In the genomic region with DNA sequence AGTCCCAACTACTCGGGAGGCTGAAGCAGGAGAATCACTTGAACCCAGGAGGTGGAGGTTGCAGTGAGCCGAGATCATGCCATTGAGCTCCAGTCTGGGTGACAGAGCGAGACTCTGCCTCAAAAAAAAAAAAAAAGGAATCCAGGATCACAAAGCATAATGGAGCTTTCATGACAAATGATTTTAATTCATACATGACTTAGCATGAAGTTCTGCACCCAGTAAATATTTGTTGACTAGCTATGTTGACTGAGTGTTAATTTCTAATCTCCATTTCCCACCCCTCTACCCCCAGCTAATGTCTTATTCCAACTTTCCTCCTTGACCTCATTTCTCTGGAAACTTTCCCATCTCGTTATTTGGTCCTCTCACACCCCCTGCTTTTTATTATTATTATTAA, we compare ENCODE assay signal across 10 cellular contexts. TPM values are rescaled to one million over a fixed set of nuclear protein-coding genes. Genes with fewer than 3 reads are reported as not detected.
"Had no signal": no experiment of that assay in that cellular context is flagged by ENCODE, and none has a peak within 500 bp of the region (broad histone marks: within the 10 kb centered on the region; RNA-seq: fewer than 3 reads in every experiment).

No MANE protein-coding gene starts in this region.

- H2AFZ ChIP-seq: GM23248 had no signal

- H3K36me3 ChIP-seq: HAP-1 had no signal

- H3K9me3 ChIP-seq: HAP-1 had no signal

- DNase-seq: GM23248, GOT3, H7, H9, HCEC 1CT, HFFc6 had no signal

- H3K4me2 ChIP-seq: GM23338 had no signal

- H3K4me3 ChIP-seq: GM23248, GM23338, HAP-1 had no signal

- H3K27ac ChIP-seq: GM23248 had no signal

- H3K9ac ChIP-seq: GM23248 had no signal

- ATAC-seq: GM23338, HCT116 had no signal

- FAIRE-seq: H1 had no signal

RNA-seq across cellular contexts. Expression of gene ATOH7, which starts 53.3 kb away (rescaled TPM):
- total RNA-seq: GM23248, H7 had no signal
- polyA plus RNA-seq: GM23248 had no signal
